In genomic region chr12:29164477-29165163, GRCh38 we compare ENCODE assay signal across 2 cellular contexts.
TF ChIP-seq lines count a peak whose summit lies in the region.

No MANE protein-coding gene starts in this region.

TF ChIP-seq in liver, 16 proteins besides CTCF, POLR2A, EP300 and RAD21:
- peak; percentile 56 to 61 for TF ChIP-seq JUND (IDR thresholded peaks at IDR 0.05)
- TF ChIP-seq YY1 (IDR thresholded peaks at IDR 0.05): no peak

TF ChIP-seq in HepG2, 621 proteins besides CTCF, POLR2A, EP300 and RAD21:
- no peak for TF ChIP-seq TFE3 (CRISPR knock-in tag; IDR thresholded peaks at IDR 0.05)
- TF ChIP-seq MATR3 (CRISPR knock-in tag; IDR thresholded peaks at IDR 0.05): no peak
- TF ChIP-seq TFAP4 (IDR thresholded peaks at IDR 0.05; ENCODE audit: borderline replicate concordance, low read depth): no peak
- TF ChIP-seq YEATS2 (CRISPR knock-in tag; IDR thresholded peaks at IDR 0.05; ENCODE audit: borderline replicate concordance): no peak
- no peak for TF ChIP-seq IKZF1 (IDR thresholded peaks at IDR 0.05)
- no peak for TF ChIP-seq ZBTB38 (CRISPR knock-in tag; IDR thresholded peaks at IDR 0.05)
- TF ChIP-seq HNRNPLL (IDR thresholded peaks at IDR 0.05; ENCODE audit: low read depth, low read length, poor library complexity, severe bottlenecking): no peak
TF ChIP-seq in HepG2: peak in this region for 0.
